In the genomic region with DNA sequence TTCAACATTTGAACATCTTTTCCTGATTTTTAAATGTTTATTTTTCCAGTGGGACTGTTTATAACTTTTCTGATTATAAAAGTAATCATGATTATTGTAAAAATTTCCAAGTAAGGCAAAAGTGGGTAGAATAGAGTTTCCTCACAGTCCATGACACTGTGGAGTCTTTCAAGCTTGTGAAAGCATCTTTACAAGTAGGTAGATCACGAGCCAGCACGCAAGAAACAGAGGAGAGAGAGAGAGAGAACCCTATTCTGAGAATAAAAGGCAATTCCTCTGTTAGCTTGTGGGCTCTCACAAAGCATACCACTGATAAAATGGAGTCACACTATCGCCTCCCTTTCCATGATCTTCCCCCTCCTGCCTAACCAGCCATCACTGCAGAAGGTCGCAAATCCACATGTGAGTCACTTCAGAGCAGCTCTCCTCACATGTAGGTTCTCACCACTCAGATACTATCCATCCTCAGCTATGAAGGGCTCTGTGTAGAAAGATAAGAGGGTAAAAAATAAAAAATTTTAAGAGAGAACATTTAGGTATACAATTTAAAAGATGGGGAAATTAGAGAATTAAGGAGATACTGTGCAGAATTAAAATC, we compare ENCODE assay signal across 1 cellular context.
TF ChIP-seq lines count a peak whose summit lies in the region.

No MANE protein-coding gene starts in this region.

TF ChIP-seq in HepG2, 621 proteins besides CTCF, POLR2A, EP300 and RAD21:
- TF ChIP-seq, protein P1, sequence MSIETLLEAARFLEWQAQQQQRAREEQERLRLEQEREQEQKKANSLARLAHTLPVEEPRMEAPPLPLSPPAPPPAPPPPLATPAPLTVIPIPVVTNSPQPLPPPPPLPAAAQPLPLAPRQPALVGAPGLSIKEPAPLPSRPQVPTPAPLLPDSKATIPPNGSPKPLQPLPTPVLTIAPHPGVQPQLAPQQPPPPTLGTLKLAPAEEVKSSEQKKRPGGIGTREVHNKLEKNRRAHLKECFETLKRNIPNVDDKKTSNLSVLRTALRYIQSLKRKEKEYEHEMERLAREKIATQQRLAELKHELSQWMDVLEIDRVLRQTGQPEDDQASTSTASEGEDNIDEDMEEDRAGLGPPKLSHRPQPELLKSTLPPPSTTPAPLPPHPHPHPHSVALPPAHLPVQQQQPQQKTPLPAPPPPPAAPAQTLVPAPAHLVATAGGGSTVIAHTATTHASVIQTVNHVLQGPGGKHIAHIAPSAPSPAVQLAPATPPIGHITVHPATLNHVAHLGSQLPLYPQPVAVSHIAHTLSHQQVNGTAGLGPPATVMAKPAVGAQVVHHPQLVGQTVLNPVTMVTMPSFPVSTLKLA (IDR thresholded peaks at IDR 0.05): peak; percentile 64
- TF ChIP-seq ZNF549 (CRISPR knock-in tag; IDR thresholded peaks at IDR 0.05) (no peak), BCL6 (CRISPR knock-in tag; IDR thresholded peaks at IDR 0.05) (no peak)
- TF ChIP-seq, protein P2, sequence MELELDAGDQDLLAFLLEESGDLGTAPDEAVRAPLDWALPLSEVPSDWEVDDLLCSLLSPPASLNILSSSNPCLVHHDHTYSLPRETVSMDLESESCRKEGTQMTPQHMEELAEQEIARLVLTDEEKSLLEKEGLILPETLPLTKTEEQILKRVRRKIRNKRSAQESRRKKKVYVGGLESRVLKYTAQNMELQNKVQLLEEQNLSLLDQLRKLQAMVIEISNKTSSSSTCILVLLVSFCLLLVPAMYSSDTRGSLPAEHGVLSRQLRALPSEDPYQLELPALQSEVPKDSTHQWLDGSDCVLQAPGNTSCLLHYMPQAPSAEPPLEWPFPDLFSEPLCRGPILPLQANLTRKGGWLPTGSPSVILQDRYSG (CRISPR knock-in tag; IDR thresholded peaks at IDR 0.05): no peak
